In genomic region chr19:52028027-52028779, GRCh38 we compare ENCODE assay signal across 1 cellular context.
TF ChIP-seq lines count a peak whose summit lies in the region.

TSS of gene ZNF614 (minus strand) at chr19:52028379. CDS start at chr19:52025745, 2,634 bp downstream.

TF ChIP-seq in K562, 482 proteins besides CTCF, POLR2A, EP300 and RAD21 (continued from another document and continues in another):
- TF ChIP-seq SIRT6 (IDR thresholded peaks at IDR 0.05; ENCODE audit: low read depth, low read length), result no peak
- TF ChIP-seq STAG1 (CRISPR knock-in tag; IDR thresholded peaks at IDR 0.05; ENCODE audit: borderline replicate concordance), result no peak
- TF ChIP-seq U2AF1 (optimal IDR thresholded peaks at IDR 0.05; ENCODE audit: low read depth, low read length), result no peak
- TF ChIP-seq PYGO2 (tag; IDR thresholded peaks at IDR 0.05), result no peak
- TF ChIP-seq ZC3H8 (IDR thresholded peaks at IDR 0.05), result no peak
- TF ChIP-seq EGR1 (conservative IDR thresholded peaks at IDR 0.05), result no peak
- no peak for TF ChIP-seq ZFP1 (CRISPR knock-in tag; IDR thresholded peaks at IDR 0.05)
- peak; percentile 57; the same call in 1 of the 2 replicates for TF ChIP-seq ZBTB2 (IDR thresholded peaks at IDR 0.05)
- TF ChIP-seq ZNF445 (CRISPR knock-in tag; IDR thresholded peaks at IDR 0.05; ENCODE audit: low read depth), result no peak
- TF ChIP-seq ZNF175 (CRISPR knock-in tag; IDR thresholded peaks at IDR 0.05; ENCODE audit: low read depth), result peak; percentile 74; the same call in 1 of the 2 replicates
- TF ChIP-seq CXXC5 (CRISPR knock-in tag; IDR thresholded peaks at IDR 0.05), result peak; percentile 90
- TF ChIP-seq MTA3 (IDR thresholded peaks at IDR 0.05; ENCODE audit: borderline replicate concordance), result peak; percentile 85; the same call in 1 of the 2 replicates
- peak; percentile 85 for TF ChIP-seq HDAC8 (tag; IDR thresholded peaks at IDR 0.05)
- TF ChIP-seq XRCC5 (IDR thresholded peaks at IDR 0.05; ENCODE audit: low read depth, low read length), result no peak
- 0 out of 2 replicates have a peak, but pooled peaks have one; percentile 28 for TF ChIP-seq BRD4 (IDR thresholded peaks at IDR 0.05)
- TF ChIP-seq PHTF2 (CRISPR knock-in tag; IDR thresholded peaks at IDR 0.05), result no peak
- TF ChIP-seq PTTG1 (tag; IDR thresholded peaks at IDR 0.05; ENCODE audit: low read depth), result no peak
- TF ChIP-seq TRIM28 (IDR thresholded peaks at IDR 0.05), result peak; percentile 51; the same call in 1 of the 2 replicates
- no peak; the same call in 1 of the 2 replicates for TF ChIP-seq CBX1 (IDR thresholded peaks at IDR 0.05; ENCODE audit: low read depth)
- TF ChIP-seq MBD2 (IDR thresholded peaks at IDR 0.05; ENCODE audit: borderline replicate concordance, low read depth), result peak; percentile 79; the same call in 1 of the 2 replicates
- TF ChIP-seq GMEB1 (CRISPR knock-in tag; IDR thresholded peaks at IDR 0.05), result peak; percentile 53; the same call in 1 of the 2 replicates
- no peak for TF ChIP-seq ZNF408 (CRISPR knock-in tag; IDR thresholded peaks at IDR 0.05; ENCODE audit: low read depth)
- peak; percentile 80 for TF ChIP-seq E2F8 (IDR thresholded peaks at IDR 0.05; ENCODE audit: low read depth, partially characterized antibody)
- peak in 1 of 2 experiments; percentile 33; a peak in 1 of 4 replicates for TF ChIP-seq UBTF (IDR thresholded peaks at IDR 0.05; ENCODE audit: borderline replicate concordance in 1 of 2, low read depth in 2 of 2, low read length in 2 of 2)
- TF ChIP-seq ETV5 (CRISPR knock-in tag; IDR thresholded peaks at IDR 0.05; ENCODE audit: low read depth), result no peak
- no peak for TF ChIP-seq ZNF740 (CRISPR knock-in tag; IDR thresholded peaks at IDR 0.05)
- TF ChIP-seq ZNF740 (tag; IDR thresholded peaks at IDR 0.05), result no peak
- no peak for TF ChIP-seq ZNF764 (CRISPR knock-in tag; IDR thresholded peaks at IDR 0.05; ENCODE audit: low read depth)
- 0 out of 2 replicates have a peak, but pooled peaks have one; percentile 62 for TF ChIP-seq FOXP4 (CRISPR knock-in tag; IDR thresholded peaks at IDR 0.05; ENCODE audit: borderline replicate concordance)
- no peak for TF ChIP-seq GTF3C2 (IDR thresholded peaks at IDR 0.05; ENCODE audit: borderline replicate concordance, extremely low read depth, insufficient read length)
- no peak for TF ChIP-seq YBX1 (IDR thresholded peaks at IDR 0.05)
- TF ChIP-seq KLF16 (IDR thresholded peaks at IDR 0.05), result no peak
- TF ChIP-seq ZSCAN32 (CRISPR knock-in tag; IDR thresholded peaks at IDR 0.05), result no peak
- TF ChIP-seq FOS (IDR thresholded peaks at IDR 0.05; ENCODE audit: extremely low read depth, insufficient read length), result no peak
- TF ChIP-seq TSHZ1 (CRISPR knock-in tag; IDR thresholded peaks at IDR 0.05), result no peak
- peak; percentile 36 for TF ChIP-seq TAF9B (IDR thresholded peaks at IDR 0.05; ENCODE audit: partially characterized antibody)
- TF ChIP-seq EHMT2 (IDR thresholded peaks at IDR 0.05), result no peak
- TF ChIP-seq ZNF589 (CRISPR knock-in tag; IDR thresholded peaks at IDR 0.05; ENCODE audit: low read depth), result peak; percentile 63; the same call in 1 of the 2 replicates
- TF ChIP-seq MTA2 (IDR thresholded peaks at IDR 0.05; ENCODE audit: low read depth), result no peak
- no peak for TF ChIP-seq HSF4 (CRISPR knock-in tag; IDR thresholded peaks at IDR 0.05; ENCODE audit: borderline replicate concordance)
- no peak for TF ChIP-seq ZNF165 (CRISPR knock-in tag; IDR thresholded peaks at IDR 0.05; ENCODE audit: borderline replicate concordance)
- TF ChIP-seq POLR2AphosphoS2 (IDR thresholded peaks at IDR 0.05; ENCODE audit: low read length), result no peak
- TF ChIP-seq ZNF79 (CRISPR knock-in tag; IDR thresholded peaks at IDR 0.05; ENCODE audit: low read depth), result no peak
- peak; percentile 69 for TF ChIP-seq HMGN3 (IDR thresholded peaks at IDR 0.05; ENCODE audit: borderline replicate concordance, extremely low read depth, insufficient read length, low read depth, low read length)
- no peak for TF ChIP-seq POU5F1 (IDR thresholded peaks at IDR 0.05; ENCODE audit: borderline replicate concordance, low read depth, low read length, partially characterized antibody)
- TF ChIP-seq ATF4 (CRISPR knock-in tag; IDR thresholded peaks at IDR 0.05), result no peak
- peak; percentile 87 for TF ChIP-seq HNRNPLL (IDR thresholded peaks at IDR 0.05; ENCODE audit: low read depth, low read length, poor library complexity, severe bottlenecking)
- no peak for TF ChIP-seq HIVEP1 (CRISPR knock-in tag; IDR thresholded peaks at IDR 0.05)
